18 cellular contexts compared by ENCODE assay signal in the genomic region with DNA sequence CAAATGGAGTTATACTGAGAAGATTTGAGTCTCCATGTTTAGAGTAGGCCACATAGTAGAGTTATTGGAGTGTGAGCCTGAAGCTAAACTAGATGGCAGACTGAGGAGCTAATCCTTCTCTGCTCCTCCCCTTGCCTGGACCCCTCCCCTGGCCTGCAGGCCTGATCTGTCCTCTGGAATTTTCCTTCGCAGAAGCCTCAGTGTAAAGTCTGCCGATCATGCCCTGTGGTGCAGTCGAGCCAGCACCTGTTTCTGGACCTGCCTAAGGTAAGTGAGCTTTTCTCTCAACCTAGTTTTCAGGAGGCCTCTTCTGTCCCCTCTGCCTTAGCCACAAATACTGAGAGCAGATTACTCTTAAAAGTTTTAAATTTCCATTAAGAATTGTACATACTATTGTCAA. TPM values are rescaled to one million over a fixed set of nuclear protein-coding genes. Genes with fewer than 3 reads are reported as not detected.
DNase-seq lines count a peak whose midpoint lies in the region; ATAC-seq and TF ChIP-seq lines count a peak whose summit lies in the region.
"Had no signal": no experiment of that assay in that cellular context is flagged by ENCODE, and none has a peak within 500 bp of the region (broad histone marks: within the 10 kb centered on the region; RNA-seq: fewer than 3 reads in every experiment).

No MANE protein-coding gene starts in this region.

- no peak for ATAC-seq in GM21423 (IDR thresholded peaks at IDR 0.05; ENCODE audit: unreplicated experiment)

- CTCF ChIA-PET in activated naive CD4-positive, alpha-beta T cell treated with anti-CD3 and anti-CD28 coated beads for 36 hours (lab: Charles Lee) = interaction anchor here (1.2 kb wide), 1 partner anchor 27 kb away, joined by 3 read pairs; no protein-coding TSS in a partner anchor

- peaks cover 77% of the 10 kb centered on the region for H3K36me3 ChIP-seq in endodermal cell (ENCODE audit: control insufficient read depth, insufficient read depth, low read length)

- no peak for DNase-seq in activated naive CD4-positive, alpha-beta T cell treated with anti-CD3 and anti-CD28 coated beads for 36 hours
- DNase-seq in activated naive CD4-positive, alpha-beta T cell treated with anti-CD3 and anti-CD28 coated beads, Interleukin-2, amount 50 U/mL, for 16 hours = no peak
- DNase-seq in ELF-1 (ENCODE audit: low read depth, low spot score) (peak; percentile 75), endodermal cell (peak; percentile 66), posterior vena cava (ENCODE audit: low spot score) (peak; percentile 13), coronary artery (ENCODE audit: low spot score) (no peak), SKM-1 (lab: John Stamatoyannopoulos, UW; ENCODE audit: unreplicated experiment) (no peak)
- DNase-seq: C1 segment of cervical spinal cord, DMS 273 treated with DMSO at 0.1 percent for 48 hours, GOT3, Kasumi-1, NCI-H1105, NCI-H1694 treated with DMSO at 0.1 percent for 48 hours, NCI-H2107, NCI-H2227 treated with DMSO at 0.1 percent for 48 hours, NCI-H524, PC-9 had no signal

- H3K4me1 Mint-ChIP-seq in activated naive CD4-positive, alpha-beta T cell treated with anti-CD3 and anti-CD28 coated beads for 36 hours (ENCODE audit: low read depth) = peaks cover 2% of the 10 kb centered on the region
- H3K4me1 Mint-ChIP-seq in endodermal cell = no peaks in the 10 kb centered on the region

- H3K9ac ChIP-seq in endodermal cell (ENCODE audit: extremely low read depth, low read length, poor library complexity, severe bottlenecking) = no peak overlapping the region

- no peaks in the 10 kb centered on the region for H3K27me3 Mint-ChIP-seq in activated naive CD4-positive, alpha-beta T cell treated with anti-CD3 and anti-CD28 coated beads for 36 hours (ENCODE audit: low read depth)
- no peaks in the 10 kb centered on the region for H3K27me3 Mint-ChIP-seq in endodermal cell (ENCODE audit: insufficient read depth)

- H3K4me3 ChIP-seq in endodermal cell (ENCODE audit: low read length) = no peak overlapping the region
- H3K4me3 ChIP-seq in coronary artery = no peak overlapping the region
- H3K4me3 ChIP-seq: PC-9 had no signal

- H3K27ac ChIP-seq in endodermal cell (ENCODE audit: low read depth, low read length) = no peak overlapping the region
- no peak overlapping the region for H3K27ac ChIP-seq in coronary artery
- H3K27ac ChIP-seq: PC-9 had no signal

- H3K36me3 Mint-ChIP-seq in activated naive CD4-positive, alpha-beta T cell treated with anti-CD3 and anti-CD28 coated beads for 36 hours (ENCODE audit: low read depth) = peaks cover 60% of the 10 kb centered on the region
- H3K36me3 Mint-ChIP-seq in endodermal cell (ENCODE audit: low read depth) = peaks cover 85% of the 10 kb centered on the region

- H3K9me3 Mint-ChIP-seq in activated naive CD4-positive, alpha-beta T cell treated with anti-CD3 and anti-CD28 coated beads for 36 hours = no peaks in the 10 kb centered on the region
- H3K9me3 Mint-ChIP-seq in endodermal cell = peaks cover 37% of the 10 kb centered on the region

- no peak for TF ChIP-seq CTCF in endodermal cell (conservative IDR thresholded peaks at IDR 0.05)
- TF ChIP-seq CTCF in coronary artery (IDR thresholded peaks at IDR 0.05) = no peak

- no peak overlapping the region for H3K4me3 Mint-ChIP-seq in activated naive CD4-positive, alpha-beta T cell treated with anti-CD3 and anti-CD28 coated beads for 36 hours
- no peak overlapping the region for H3K4me3 Mint-ChIP-seq in endodermal cell

- intact Hi-C loops in activated naive CD4-positive, alpha-beta T cell treated with anti-CD3 and anti-CD28 coated beads for 36 hours (cut with micrococcal nuclease) = no loop called here
- intact Hi-C loops in posterior vena cava (cut with DNase I) = no loop called here

- H3K27me3 ChIP-seq in endodermal cell (ENCODE audit: control insufficient read depth, insufficient read depth, low read length, poor library complexity, severe bottlenecking) = no peaks in the 10 kb centered on the region

- H3K9me3 ChIP-seq in endodermal cell (ENCODE audit: control insufficient read depth, low read length) = peaks cover 47% of the 10 kb centered on the region

- no peaks in the 10 kb centered on the region for H3K4me1 ChIP-seq in endodermal cell (ENCODE audit: control insufficient read depth, insufficient read depth, low read length)

- WGBS in endodermal cell (ENCODE audit: insufficient coverage in 1 of 2, insufficient read length in 1 of 2), 2 experiments = 95 to 96% methylated on average over 3 of the region's 3 CpGs

- H3K27ac Mint-ChIP-seq in activated naive CD4-positive, alpha-beta T cell treated with anti-CD3 and anti-CD28 coated beads for 36 hours = peak overlapping the region; percentile 8
- no peak overlapping the region for H3K27ac Mint-ChIP-seq in endodermal cell

RNA-seq across cellular contexts. Expression of a gene that starts 16.2 kb away (rescaled TPM):
- total RNA-seq in activated naive CD4-positive, alpha-beta T cell treated with anti-CD3 and anti-CD28 coated beads for 36 hours = 100 to 1,000 TPM; 481 to 489 TPM
- total RNA-seq in endodermal cell (100 to 1,000 TPM; 254 to 263 TPM), posterior vena cava (100 to 1,000 TPM; 135 to 142 TPM)
- 194 TPM for polyA plus RNA-seq in endodermal cell (2013, experiment 1 of 2)
- polyA plus RNA-seq in endodermal cell (2013, experiment 2 of 2) = 152 TPM

RNA-seq across cellular contexts. Expression of a gene that starts 16.3 kb away (rescaled TPM):
- 10 to 100 TPM; 44.6 to 45.6 TPM for total RNA-seq in activated naive CD4-positive, alpha-beta T cell treated with anti-CD3 and anti-CD28 coated beads for 36 hours
- 10 to 100 TPM in 1 of 2 donors, 1 to 10 TPM in 1; 9.9 to 12.4 TPM for total RNA-seq in endodermal cell
- 19.7 TPM for polyA plus RNA-seq in endodermal cell (2013, experiment 1 of 2)
- 12.3 TPM for polyA plus RNA-seq in endodermal cell (2013, experiment 2 of 2)
- total RNA-seq in posterior vena cava = 10 to 100 TPM; 34.0 to 43.8 TPM

RNA-seq across cellular contexts. Expression of a gene that starts 18.6 kb away (rescaled TPM):
- 10 to 100 TPM; 43.5 to 45.5 TPM for total RNA-seq in activated naive CD4-positive, alpha-beta T cell treated with anti-CD3 and anti-CD28 coated beads for 36 hours
- total RNA-seq in endodermal cell = 10 to 100 TPM; 49.2 to 88.2 TPM
- 42.9 TPM for polyA plus RNA-seq in endodermal cell (2013, experiment 1 of 2)
- polyA plus RNA-seq in endodermal cell (2013, experiment 2 of 2) = 32.4 TPM
- total RNA-seq in posterior vena cava = 10 to 100 TPM; 46.5 to 49.1 TPM

RNA-seq across cellular contexts. Expression of a gene that starts 24.4 kb away (rescaled TPM):
- total RNA-seq in activated naive CD4-positive, alpha-beta T cell treated with anti-CD3 and anti-CD28 coated beads for 36 hours = 10 to 100 TPM; 95.9 to 97.9 TPM
- total RNA-seq in endodermal cell = 1 to 10 TPM; 1.3 to 1.6 TPM
- 0.82 TPM for polyA plus RNA-seq in endodermal cell (2013, experiment 1 of 2)
- 0.87 TPM for polyA plus RNA-seq in endodermal cell (2013, experiment 2 of 2)
- 10 to 100 TPM; 12.7 to 20.7 TPM for total RNA-seq in posterior vena cava
- total RNA-seq: PC-9 had no signal

RNA-seq across cellular contexts. Expression of a gene that starts 43.0 kb away (rescaled TPM):
- total RNA-seq in activated naive CD4-positive, alpha-beta T cell treated with anti-CD3 and anti-CD28 coated beads for 36 hours = 10 to 100 TPM; 65.1 to 71.7 TPM
- total RNA-seq in endodermal cell (100 to 1,000 TPM; 110 to 114 TPM), posterior vena cava (100 to 1,000 TPM in 1 of 2 donors, 10 to 100 TPM in 1; 90.6 to 104 TPM)
- polyA plus RNA-seq in endodermal cell (2013, experiment 1 of 2) = 164 TPM
- polyA plus RNA-seq in endodermal cell (2013, experiment 2 of 2) = 157 TPM

Comparison
In these comparisons a context has a peak if more than half of its experiments do, and no peak if none do; other contexts are left out.
1. DNase-seq: peak in ELF-1 (single experiment), endodermal cell (single experiment) and posterior vena cava (single experiment); none in activated naive CD4-positive, alpha-beta T cell treated with anti-CD3 and anti-CD28 coated beads for 36 hours (single experiment), activated naive CD4-positive, alpha-beta T cell treated with anti-CD3 and anti-CD28 coated beads, Interleukin-2, amount 50 U/mL, for 16 hours (single experiment), coronary artery (single experiment) and SKM-1 (single experiment).